In the genomic region with DNA sequence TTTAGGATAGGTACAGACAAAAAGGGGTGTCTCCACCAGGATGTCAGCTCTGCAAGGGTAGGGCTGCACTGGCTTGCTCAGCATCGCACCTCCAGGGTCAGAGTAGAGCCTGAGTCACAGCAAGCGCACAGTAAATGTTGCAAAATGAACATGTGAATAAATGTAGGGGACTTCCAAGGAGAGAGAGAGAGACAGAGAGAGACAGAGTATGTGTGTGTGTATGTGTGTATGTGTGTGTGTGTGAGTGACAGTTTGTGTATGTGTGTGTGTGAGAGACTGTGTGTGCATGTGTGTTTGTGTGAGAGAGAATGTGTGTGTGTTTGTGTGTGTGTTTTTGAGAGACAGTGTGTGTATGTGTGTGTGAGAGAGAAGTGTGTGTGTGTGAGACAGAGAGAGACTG, we compare ENCODE assay signal across 11 cellular contexts.
DNase-seq lines count a peak whose midpoint lies in the region; ATAC-seq and TF ChIP-seq lines count a peak whose summit lies in the region.
"Had no signal": no experiment of that assay in that cellular context is flagged by ENCODE, and none has a peak within 500 bp of the region (broad histone marks: within the 10 kb centered on the region; RNA-seq: fewer than 3 reads in every experiment).

No MANE protein-coding gene starts in this region.

- no peaks in the 10 kb centered on the region for H3K9me3 Mint-ChIP-seq in MCF 10A (ENCODE audit: unreplicated experiment)
- H3K9me3 Mint-ChIP-seq in stimulated activated effector memory CD8-positive, alpha-beta T cell treated with anti-CD3 and anti-CD28 coated beads, Interleukin-12 subunit alpha, Interleukin-12 subunit beta, amount 100 ng/mL, for 72 hours = peaks cover 6% of the 10 kb centered on the region

- intact Hi-C loops in MCF 10A (cut with micrococcal nuclease) = no loop called here
- intact Hi-C loops in breast epithelium (cut with DNase I; ENCODE audit: low total_unique reads) = no loop called here
- intact Hi-C loops in left ventricle myocardium superior (cut with micrococcal nuclease) = no loop called here
- intact Hi-C loops in PC-9 (cut with micrococcal nuclease; ENCODE audit: unreplicated experiment) = no loop called here

- TF ChIP-seq CTCF in MCF 10A (IDR thresholded peaks at IDR 0.05; ENCODE audit: unreplicated experiment) (no peak), breast epithelium (IDR thresholded peaks at IDR 0.05) (no peak), PC-9 (conservative IDR thresholded peaks at IDR 0.05) (no peak)

- no peak overlapping the region for H2AFZ ChIP-seq in PC-9

- H3K4me1 Mint-ChIP-seq in MCF 10A (ENCODE audit: insufficient read depth, unreplicated experiment) = no peaks in the 10 kb centered on the region
- no peaks in the 10 kb centered on the region for H3K4me1 Mint-ChIP-seq in stimulated activated effector memory CD8-positive, alpha-beta T cell treated with anti-CD3 and anti-CD28 coated beads, Interleukin-12 subunit alpha, Interleukin-12 subunit beta, amount 100 ng/mL, for 72 hours
- H3K4me1 Mint-ChIP-seq: activated naive CD8-positive, alpha-beta T cell treated with anti-CD3 and anti-CD28 coated beads for 36 hours had no signal

- H3F3A ChIP-seq in PC-9 (ENCODE audit: insufficient read depth, low read depth) = no peaks in the 10 kb centered on the region

- H3K4me2 ChIP-seq in PC-9 = no peak overlapping the region
- H3K4me2 ChIP-seq: BLaER1 had no signal

- no peaks in the 10 kb centered on the region for H4K20me1 ChIP-seq in PC-9 (ENCODE audit: insufficient read depth)
- H4K20me1 ChIP-seq: BLaER1 had no signal

- H3K4me3 ChIP-seq in breast epithelium (no peak overlapping the region), SJSA1 (no peak overlapping the region), PC-9 (no peak overlapping the region)
- H3K4me3 ChIP-seq: BLaER1 had no signal

- H3K36me3 ChIP-seq in breast epithelium (no peaks in the 10 kb centered on the region), SJSA1 (no peaks in the 10 kb centered on the region), PC-9 (ENCODE audit: low read depth) (no peaks in the 10 kb centered on the region)
- H3K36me3 ChIP-seq: BLaER1 had no signal

- POLR2A ChIA-PET in MCF 10A (lab: Yijun Ruan, JAX) (no interaction called here), PC-9 (lab: Charles Lee; ENCODE audit: unreplicated experiment) (no interaction called here)

- no peaks in the 10 kb centered on the region for H3K27me3 ChIP-seq in breast epithelium
- H3K27me3 ChIP-seq in SJSA1 (replicated peaks) = no peaks in the 10 kb centered on the region
- peaks cover 49% of the 10 kb centered on the region; the same call in 1 of the 2 replicates for H3K27me3 ChIP-seq in PC-9 (ENCODE audit: insufficient read depth, low read depth)
- H3K27me3 ChIP-seq: BLaER1 had no signal

- H3K27ac Mint-ChIP-seq in MCF 10A (ENCODE audit: low read depth, unreplicated experiment) = no peak overlapping the region
- no peak overlapping the region for H3K27ac Mint-ChIP-seq in stimulated activated effector memory CD8-positive, alpha-beta T cell treated with anti-CD3 and anti-CD28 coated beads, Interleukin-12 subunit alpha, Interleukin-12 subunit beta, amount 100 ng/mL, for 72 hours
- H3K27ac Mint-ChIP-seq: activated naive CD8-positive, alpha-beta T cell treated with anti-CD3 and anti-CD28 coated beads for 36 hours had no signal

- TF ChIP-seq POLR2A in breast epithelium (IDR thresholded peaks at IDR 0.05) = no peak

- ATAC-seq in stimulated activated effector memory CD8-positive, alpha-beta T cell treated with anti-CD3 and anti-CD28 coated beads, Interleukin-12 subunit alpha, Interleukin-12 subunit beta, amount 100 ng/mL, for 72 hours = peak; percentile 65
- ATAC-seq in left ventricle myocardium superior = no peak

- no peaks in the 10 kb centered on the region for H3K36me3 Mint-ChIP-seq in MCF 10A (ENCODE audit: insufficient read depth, unreplicated experiment)
- H3K36me3 Mint-ChIP-seq in stimulated activated effector memory CD8-positive, alpha-beta T cell treated with anti-CD3 and anti-CD28 coated beads, Interleukin-12 subunit alpha, Interleukin-12 subunit beta, amount 100 ng/mL, for 72 hours = no peaks in the 10 kb centered on the region
- H3K36me3 Mint-ChIP-seq: activated naive CD8-positive, alpha-beta T cell treated with anti-CD3 and anti-CD28 coated beads for 36 hours had no signal

- peaks cover 13% of the 10 kb centered on the region in 2 donors for H3K9me3 ChIP-seq in breast epithelium
- H3K9me3 ChIP-seq in SJSA1 (replicated peaks) = peaks cover 6% of the 10 kb centered on the region; the same call in 1 of the 2 replicates
- peaks cover 6% of the 10 kb centered on the region; the same call in 1 of the 2 replicates for H3K9me3 ChIP-seq in PC-9 (ENCODE audit: insufficient read depth, low read depth)

- BruUV-seq in MCF 10A (replicated peaks; lab: Mats Ljungman, UMichigan) (no TSS peak), PC-9 (replicated peaks; lab: Mats Ljungman, UMichigan) (no TSS peak)

- no peak overlapping the region for H3K4me3 Mint-ChIP-seq in MCF 10A (ENCODE audit: unreplicated experiment)
- H3K4me3 Mint-ChIP-seq in stimulated activated effector memory CD8-positive, alpha-beta T cell treated with anti-CD3 and anti-CD28 coated beads, Interleukin-12 subunit alpha, Interleukin-12 subunit beta, amount 100 ng/mL, for 72 hours = no peak overlapping the region
- H3K4me3 Mint-ChIP-seq: activated naive CD8-positive, alpha-beta T cell treated with anti-CD3 and anti-CD28 coated beads for 36 hours had no signal

- peak; percentile 62 for DNase-seq in MCF 10A (ENCODE audit: unreplicated experiment)
- no peak for DNase-seq in breast epithelium (ENCODE audit: low spot score in 2 of 2)
- peak in 1 of 2 experiments; percentile 34 for DNase-seq in SJSA1 (ENCODE audit: low read depth in 1 of 2, low spot score in 2 of 2)
- DNase-seq in fibroblast of peridontal ligament (ENCODE audit: extremely low read depth) = peak; percentile 52
- DNase-seq in stimulated activated effector memory CD8-positive, alpha-beta T cell treated with anti-CD3 and anti-CD28 coated beads, Interleukin-12 subunit alpha, Interleukin-12 subunit beta, amount 100 ng/mL, for 72 hours (ENCODE audit: low spot score in 2 of 2) = no peak
- DNase-seq in left ventricle myocardium superior = no peak
- DNase-seq in PC-9 = no peak
- no peak for DNase-seq in stimulated activated CD4-positive, alpha-beta T cell treated with anti-CD3 and anti-CD28 coated beads, Interleukin-4, amount 100 ng/mL, for 4 hours
- DNase-seq: activated naive CD8-positive, alpha-beta T cell treated with anti-CD3 and anti-CD28 coated beads for 36 hours; NCI-H1436 had no signal

- no peaks in the 10 kb centered on the region for H3K9me2 ChIP-seq in PC-9 (ENCODE audit: insufficient read depth)

- no peaks in the 10 kb centered on the region for H3K4me1 ChIP-seq in breast epithelium
- H3K4me1 ChIP-seq in SJSA1 (replicated peaks) = peaks cover 45% of the 10 kb centered on the region
- no peaks in the 10 kb centered on the region for H3K4me1 ChIP-seq in PC-9 (replicated peaks; ENCODE audit: insufficient read depth)

- no peak overlapping the region for H3K27ac ChIP-seq in breast epithelium
- H3K27ac ChIP-seq in SJSA1 = peak overlapping the region; percentile 29; the same call in 1 of the 2 replicates
- no peak overlapping the region for H3K27ac ChIP-seq in PC-9
- H3K27ac ChIP-seq: BLaER1 had no signal

- H3K79me2 ChIP-seq in PC-9 (ENCODE audit: low read depth) = no peaks in the 10 kb centered on the region

- CTCF ChIA-PET in MCF 10A (lab: Yijun Ruan, JAX) (no interaction called here), PC-9 (lab: Charles Lee) (interaction anchor here (0.7 kb wide), 1 partner anchor 483 kb away, joined by 5 read pairs; no protein-coding TSS in a partner anchor)

- H3K27me3 Mint-ChIP-seq in MCF 10A (ENCODE audit: insufficient read depth, unreplicated experiment) = peaks cover 10% of the 10 kb centered on the region
- H3K27me3 Mint-ChIP-seq: activated naive CD8-positive, alpha-beta T cell treated with anti-CD3 and anti-CD28 coated beads for 36 hours had no signal

Comparison
In these comparisons a context has a peak if more than half of its experiments do, and no peak if none do; other contexts are left out.
1. DNase-seq: peak in MCF 10A (single experiment) and fibroblast of peridontal ligament (single experiment); none in breast epithelium (0 of 2), stimulated activated effector memory CD8-positive, alpha-beta T cell treated with anti-CD3 and anti-CD28 coated beads, Interleukin-12 subunit alpha, Interleukin-12 subunit beta, amount 100 ng/mL, for 72 hours (0 of 2), left ventricle myocardium superior (single experiment), PC-9 (0 of 2) and stimulated activated CD4-positive, alpha-beta T cell treated with anti-CD3 and anti-CD28 coated beads, Interleukin-4, amount 100 ng/mL, for 4 hours (0 of 2).